8 cellular contexts compared by ENCODE assay signal in genomic region chr4:186669159-186669720, GRCh38. TPM values are rescaled to one million over a fixed set of nuclear protein-coding genes. Genes with fewer than 3 reads are reported as not detected.
DNase-seq lines count a peak whose midpoint lies in the region; ATAC-seq and TF ChIP-seq lines count a peak whose summit lies in the region.

No MANE protein-coding gene starts in this region.

- ATAC-seq in foreskin keratinocyte (peak; percentile 91), GM21360 (IDR thresholded peaks at IDR 0.05; ENCODE audit: unreplicated experiment) (no peak), GM18909 (IDR thresholded peaks at IDR 0.05; ENCODE audit: poor library complexity, unreplicated experiment) (no peak)
- no peak for ATAC-seq in activated T-cell treated with anti-CD3 and anti-CD28 coated beads, Interleukin-2, amount 50 U/mL, for 4 hours

- WGBS in GM23248 (ENCODE audit: low coverage in 1 of 2, low lambda C conversion rate in 2 of 2, missing lambda C conversion rate in 2 of 2), 2 experiments: 45 to 46% methylated on average over 21 of the region's 21 CpGs
- 26% methylated on average over 21 of the region's 21 CpGs for WGBS in prostate gland

- TF ChIP-seq POLR2A in prostate gland (IDR thresholded peaks at IDR 0.05): no peak

- peaks cover 3% of the 10 kb centered on the region for H3K27me3 Mint-ChIP-seq in activated T-cell treated with anti-CD3 and anti-CD28 coated beads, Interleukin-2, amount 50 U/mL, for 4 hours (ENCODE audit: low read depth)

- H3K36me3 ChIP-seq in GM23248 (ENCODE audit: low read depth) (no peaks in the 10 kb centered on the region), prostate gland (no peaks in the 10 kb centered on the region)

- no peaks in the 10 kb centered on the region for H3K9me2 ChIP-seq in GM23248 (ENCODE audit: insufficient read depth)

- H3K4me3 ChIP-seq in GM23248 (peak overlapping the region; percentile 23; the same call in 1 of the 2 replicates), prostate gland (no peak overlapping the region)

- no peak overlapping the region for H3K4me3 Mint-ChIP-seq in activated T-cell treated with anti-CD3 and anti-CD28 coated beads, Interleukin-2, amount 50 U/mL, for 4 hours

- DNase-seq in GM23248 (peak; percentile 75), SHP77 (lab: John Stamatoyannopoulos, UW) (peak; percentile 78 to 83), foreskin keratinocyte (peak; percentile 29 to 67), prostate gland (ENCODE audit: low spot score) (peak; percentile 50), ureter (ENCODE audit: low spot score) (no peak)
- no peak for DNase-seq in activated T-cell treated with anti-CD3 and anti-CD28 coated beads, Interleukin-2, amount 50 U/mL, for 4 hours

- peak overlapping the region; percentile 67 for H3K27ac ChIP-seq in GM23248
- H3K27ac ChIP-seq in foreskin keratinocyte: peak overlapping the region; percentile 59
- peak overlapping the region; percentile 21 to 38 for H3K27ac ChIP-seq in prostate gland

- H3K9me3 ChIP-seq in GM23248 (ENCODE audit: low read depth) (no peaks in the 10 kb centered on the region), prostate gland (no peaks in the 10 kb centered on the region)

- no peaks in the 10 kb centered on the region for H3K36me3 Mint-ChIP-seq in activated T-cell treated with anti-CD3 and anti-CD28 coated beads, Interleukin-2, amount 50 U/mL, for 4 hours (ENCODE audit: insufficient read depth)

- peak overlapping the region; percentile 45 for H3K9ac ChIP-seq in GM23248

- peak; percentile 63 for TF ChIP-seq CTCF in foreskin keratinocyte (conservative IDR thresholded peaks at IDR 0.05)
- peak; percentile 12 to 65 (median 52) for TF ChIP-seq CTCF in prostate gland (IDR thresholded peaks at IDR 0.05)

- H3K4me2 ChIP-seq in GM23248 (ENCODE audit: unreplicated experiment): peak overlapping the region; percentile 51

- no peak overlapping the region for H2AFZ ChIP-seq in GM23248

- intact Hi-C loops in prostate gland (cut with DNase I): no loop called here

- H3K27me3 ChIP-seq in GM23248 (replicated peaks; ENCODE audit: insufficient read depth) (no peaks in the 10 kb centered on the region), foreskin keratinocyte (no peaks in the 10 kb centered on the region), prostate gland (replicated peaks; ENCODE audit: insufficient read depth) (no peaks in the 10 kb centered on the region)

- in situ Hi-C loops in GM23248 (cut with MboI): no loop called here

- peaks cover 18% of the 10 kb centered on the region for H3K4me1 ChIP-seq in GM23248 (ENCODE audit: insufficient read depth)
- peaks cover 16% of the 10 kb centered on the region for H3K4me1 ChIP-seq in foreskin keratinocyte
- no peaks in the 10 kb centered on the region for H3K4me1 ChIP-seq in prostate gland (replicated peaks)

- 0 out of 2 replicates have a peak, but pooled peaks cover 7% of the 10 kb centered on the region for H3F3A ChIP-seq in GM23248 (ENCODE audit: insufficient read depth)

- H4K20me1 ChIP-seq in GM23248 (ENCODE audit: insufficient read depth): no peaks in the 10 kb centered on the region; the same call in 1 of the 2 replicates

- peaks cover 95% of the 10 kb centered on the region for H3K79me2 ChIP-seq in GM23248 (ENCODE audit: insufficient read depth)

- no peaks in the 10 kb centered on the region for H3K4me1 Mint-ChIP-seq in activated T-cell treated with anti-CD3 and anti-CD28 coated beads, Interleukin-2, amount 50 U/mL, for 4 hours (ENCODE audit: low read depth)

- no peaks in the 10 kb centered on the region for H3K9me3 Mint-ChIP-seq in activated T-cell treated with anti-CD3 and anti-CD28 coated beads, Interleukin-2, amount 50 U/mL, for 4 hours

RNA-seq across cellular contexts. Expression of gene FAT1, which starts 54.4 kb away (rescaled TPM):
- total RNA-seq in GM23248 (2014; rRNA removed; shearing (Covaris generic)): 250 and 261 TPM in 2 replicates
- 53.3 and 54.0 TPM in 2 replicates for polyA plus RNA-seq in GM23248 (2016; fragmentation: Nextera tagmentation; extraction: Ambion mirVana)
- 288 and 372 TPM in 2 replicates for total RNA-seq in foreskin keratinocyte
- polyA plus RNA-seq in foreskin keratinocyte: 76.3 and 112 TPM in 2 replicates
- total RNA-seq in prostate gland: 100 to 1,000 TPM; 175 to 215 TPM
- total RNA-seq in activated T-cell treated with anti-CD3 and anti-CD28 coated beads, Interleukin-2, amount 50 U/mL, for 4 hours: under 1 TPM; 0.45 to 0.90 (median 0.73) TPM
- 185 TPM for total RNA-seq in ureter

Comparison
In these comparisons a context has a peak if more than half of its experiments do, and no peak if none do; other contexts are left out.
1. DNase-seq: peak in GM23248 (single experiment), SHP77 (2 of 2), foreskin keratinocyte (2 of 2) and prostate gland (single experiment); none in activated T-cell treated with anti-CD3 and anti-CD28 coated beads, Interleukin-2, amount 50 U/mL, for 4 hours (single experiment) and ureter (single experiment).
2. RNA of gene FAT1, which starts 54.4 kb away (total RNA-seq): 288 to 372 TPM in foreskin keratinocyte, 250 to 261 TPM in GM23248, 175 to 215 TPM in prostate gland and 185 TPM in ureter (single experiment); 0.45 to 0.90 TPM in activated T-cell treated with anti-CD3 and anti-CD28 coated beads, Interleukin-2, amount 50 U/mL, for 4 hours; every median in the first group is over 10 times any median in the second.
3. Peak in every context shown above with its lines, with median percentiles within 50 percentile points of each other: H3K27ac ChIP-seq.